8 cellular contexts compared by ENCODE assay signal in the genomic region with DNA sequence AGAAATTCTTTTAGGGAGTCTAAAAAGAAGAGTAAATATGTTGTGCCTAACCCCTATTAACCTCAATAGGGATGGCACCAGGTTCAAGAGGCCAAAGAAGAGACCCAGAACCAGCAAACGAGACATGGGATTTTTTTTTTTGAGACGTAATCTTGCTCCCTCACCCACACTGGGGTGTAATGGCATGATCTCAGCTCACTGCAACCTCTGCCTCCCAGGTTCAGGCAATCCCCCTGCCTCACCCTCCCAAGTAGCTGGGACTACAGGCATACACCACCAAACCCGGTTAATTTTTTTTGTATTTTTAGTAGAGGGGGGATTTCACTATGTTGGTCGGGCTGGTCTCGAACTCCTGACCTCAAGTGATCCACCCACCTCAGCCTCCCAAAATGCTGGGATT. TPM values are rescaled to one million over a fixed set of nuclear protein-coding genes. Genes with fewer than 3 reads are reported as not detected.
DNase-seq lines count a peak whose midpoint lies in the region; ATAC-seq, FAIRE-seq and TF ChIP-seq lines count a peak whose summit lies in the region.
"Not testable (repeated sequence)": the region's sequence is repeated elsewhere in the genome, so short reads cannot be mapped to it uniquely, and the experiment has no call there.

No MANE protein-coding gene starts in this region.

- not testable (repeated sequence) for BruUV-seq in Calu3 (replicated peaks; lab: Mats Ljungman, UMichigan)

- not testable (repeated sequence) for H3K4me3 ChIP-seq in A549; KMS-11 (IDR thresholded peaks at IDR 0.05; ENCODE audit: insufficient read depth, low read depth, low read length); adrenal gland; psoas muscle

- not testable (repeated sequence) for H3K9me3 Mint-ChIP-seq in Calu3 (ENCODE audit: low read depth, unreplicated experiment); endothelial cell (ENCODE audit: unreplicated experiment); natural killer cell treated with Interleukin-12 subunit alpha and Interleukin-12 subunit beta and Interleukin-15 and Interleukin-18, amount 100 ng/mL, for 72 hours; type B pancreatic cell

- H3K27ac ChIP-seq in A549 (peak overlapping the region; percentile 83 to 86), adrenal gland (peak overlapping the region; percentile 20 to 83 (median 79)), psoas muscle (peak overlapping the region; percentile 72)
- H3K27ac ChIP-seq in KMS-11, result not testable (repeated sequence)

- TF ChIP-seq RAD21 in A549 (conservative IDR thresholded peaks at IDR 0.05 in 1 of 2, IDR thresholded peaks at IDR 0.05 in 1 of 2), result not testable (repeated sequence)

- peaks cover 20% of the 10 kb centered on the region for H3K4me1 ChIP-seq in A549
- peaks cover 18% of the 10 kb centered on the region for H3K4me1 ChIP-seq in KMS-11 (ENCODE audit: low read depth, poor library complexity, severe bottlenecking)
- peaks cover 30 to 33% of the 10 kb centered on the region in 2 donors for H3K4me1 ChIP-seq in adrenal gland (replicated peaks in 1 of 2)
- peaks cover 26% of the 10 kb centered on the region for H3K4me1 ChIP-seq in psoas muscle

- not testable (repeated sequence) for TF ChIP-seq POLR2A in A549 (IDR thresholded peaks at IDR 0.05; ENCODE audit: low read length); adrenal gland (IDR thresholded peaks at IDR 0.05)

- FAIRE-seq in A549 (lab: Jason Lieb, UNC), result not testable (repeated sequence)

- not testable (repeated sequence) for H3K79me2 ChIP-seq in KMS-11 (ENCODE audit: insufficient read depth, low read depth)

- H3K4me3 Mint-ChIP-seq in Calu3 (ENCODE audit: low read depth, unreplicated experiment); natural killer cell treated with Interleukin-12 subunit alpha and Interleukin-12 subunit beta and Interleukin-15 and Interleukin-18, amount 100 ng/mL, for 72 hours; type B pancreatic cell: not testable (repeated sequence)
- H3K4me3 Mint-ChIP-seq in endothelial cell (ENCODE audit: unreplicated experiment), result peak overlapping the region; percentile 34

- TF ChIP-seq CTCF in A549 (IDR thresholded peaks at IDR 0.05); Calu3 (IDR thresholded peaks at IDR 0.05; ENCODE audit: unreplicated experiment); KMS-11 (conservative IDR thresholded peaks at IDR 0.05; ENCODE audit: low read depth, low read length); adrenal gland (IDR thresholded peaks at IDR 0.05); endothelial cell (IDR thresholded peaks at IDR 0.05; ENCODE audit: unreplicated experiment); psoas muscle (IDR thresholded peaks at IDR 0.05); type B pancreatic cell (conservative IDR thresholded peaks at IDR 0.05): not testable (repeated sequence)

- not testable (repeated sequence) for H4K20me1 ChIP-seq in KMS-11 (ENCODE audit: insufficient read depth)

- H3K36me3 ChIP-seq in KMS-11 (ENCODE audit: insufficient read depth); adrenal gland (replicated peaks in 1 of 2); psoas muscle (ENCODE audit: insufficient read depth in 1 of 2, low read depth in 1 of 2): not testable (repeated sequence)

- H3K36me3 Mint-ChIP-seq in Calu3 (ENCODE audit: insufficient read depth, unreplicated experiment) (peaks cover 16% of the 10 kb centered on the region), endothelial cell (ENCODE audit: low read depth, unreplicated experiment) (peaks cover 19% of the 10 kb centered on the region), type B pancreatic cell (peaks cover 39% of the 10 kb centered on the region)
- peaks cover 13% of the 10 kb centered on the region for H3K36me3 Mint-ChIP-seq in natural killer cell treated with Interleukin-12 subunit alpha and Interleukin-12 subunit beta and Interleukin-15 and Interleukin-18, amount 100 ng/mL, for 72 hours

- not testable (repeated sequence) for H3K9me3 ChIP-seq in A549; adrenal gland (replicated peaks in 1 of 3); psoas muscle

- not testable (repeated sequence) for ATAC-seq in A549; natural killer cell treated with Interleukin-12 subunit alpha and Interleukin-12 subunit beta and Interleukin-15 and Interleukin-18, amount 100 ng/mL, for 72 hours; psoas muscle

- peak overlapping the region; percentile 75 for H3K4me2 ChIP-seq in A549
- H3K4me2 ChIP-seq in KMS-11, result peak overlapping the region; percentile 35; the same call in 1 of the 2 replicates

- H2AFZ ChIP-seq in KMS-11 (ENCODE audit: low read depth), result not testable (repeated sequence)

- H3K27me3 ChIP-seq in KMS-11 (ENCODE audit: insufficient read depth, low read depth); adrenal gland; psoas muscle (ENCODE audit: insufficient read depth in 3 of 3, low read length in 2 of 3): not testable (repeated sequence)

- WGBS in A549 (ENCODE audit: missing lambda C conversion rate), result 56% methylated on average over 5 of the region's 5 CpGs
- WGBS in adrenal gland, 4 donors, result 46 to 58% (median 49%) methylated on average over 5 of the region's 5 CpGs
- 57 to 66% (median 59%) methylated on average over 5 of the region's 5 CpGs for WGBS in psoas muscle, 3 donors

- H3K4me1 Mint-ChIP-seq in Calu3 (ENCODE audit: low read depth, unreplicated experiment) (peaks cover 30% of the 10 kb centered on the region), type B pancreatic cell (ENCODE audit: unreplicated experiment) (peaks cover 22% of the 10 kb centered on the region)
- H3K4me1 Mint-ChIP-seq in endothelial cell (ENCODE audit: unreplicated experiment), result not testable (repeated sequence)
- peaks cover 33% of the 10 kb centered on the region in 2 donors for H3K4me1 Mint-ChIP-seq in natural killer cell treated with Interleukin-12 subunit alpha and Interleukin-12 subunit beta and Interleukin-15 and Interleukin-18, amount 100 ng/mL, for 72 hours (ENCODE audit: low read depth in 2 of 2)

- not testable (repeated sequence) for DNase-seq in A549 (ENCODE audit: low read depth in 1 of 2, low spot score in 1 of 2); Calu3; adrenal gland; endothelial cell (ENCODE audit: low spot score); natural killer cell treated with Interleukin-12 subunit alpha and Interleukin-12 subunit beta and Interleukin-15 and Interleukin-18, amount 100 ng/mL, for 72 hours (ENCODE audit: low spot score); psoas muscle; type B pancreatic cell (ENCODE audit: extremely low spot score, unreplicated experiment)

- POLR2A ChIA-PET in A549 (lab: Yijun Ruan, JAX), result not testable (repeated sequence)

- CTCF ChIA-PET in A549 (lab: Yijun Ruan, JAX), result interaction anchor here (1.0 kb wide), 1 partner anchor 77 kb away, joined by 3 read pairs; no protein-coding TSS in a partner anchor
- CTCF ChIA-PET in Calu3 (lab: Charles Lee), result not testable (repeated sequence)

- intact Hi-C loops in Calu3 (cut with micrococcal nuclease; ENCODE audit: unreplicated experiment), result loop anchor here (5.0 kb wide), 1 partner anchor 36 kb away; a partner anchor contains a TSS
- intact Hi-C loops in adrenal gland (cut with DNase I); psoas muscle (cut with DNase I): not testable (repeated sequence)

- H3K9ac ChIP-seq in KMS-11, result not testable (repeated sequence)

- H3K27ac Mint-ChIP-seq in Calu3 (ENCODE audit: unreplicated experiment) (peak overlapping the region; percentile 86), type B pancreatic cell (peak overlapping the region; percentile 37)
- not testable (repeated sequence) for H3K27ac Mint-ChIP-seq in endothelial cell (ENCODE audit: unreplicated experiment)
- peak overlapping the region; percentile 19 to 43 for H3K27ac Mint-ChIP-seq in natural killer cell treated with Interleukin-12 subunit alpha and Interleukin-12 subunit beta and Interleukin-15 and Interleukin-18, amount 100 ng/mL, for 72 hours

- H3K27me3 Mint-ChIP-seq in Calu3 (ENCODE audit: unreplicated experiment); endothelial cell (ENCODE audit: unreplicated experiment); natural killer cell treated with Interleukin-12 subunit alpha and Interleukin-12 subunit beta and Interleukin-15 and Interleukin-18, amount 100 ng/mL, for 72 hours; type B pancreatic cell: not testable (repeated sequence)

- not testable (repeated sequence) for TF ChIP-seq EP300 in A549 (IDR thresholded peaks at IDR 0.05)

RNA-seq across cellular contexts. Expression of a gene that starts 36.7 kb away (rescaled TPM):
- polyA plus RNA-seq in A549 (2011; rRNA removed) (75.7 and 75.8 TPM in 2 replicates), A549 (2017; fragmentation: RNase III; extraction: RNeasy Plus Mini Kit Qiagen cat#74134 plus additional on column Dnase treatment) (28.1 to 35.3 TPM (median 30.3 TPM) in 3 replicates), adrenal gland (10 to 100 TPM in 2 of 3 donors, 1 to 10 TPM in 1; 6.3 to 15.0 (median 11.6) TPM), psoas muscle (10 to 100 TPM; 12.4 to 31.4 (median 13.8) TPM)
- 7.0 and 7.6 TPM in 2 replicates for polyA plus RNA-seq in A549 (2012; cell fraction: cytosol; rRNA removed)
- 3.7 and 4.9 TPM in 2 replicates for polyA plus RNA-seq in A549 (2012; cell fraction: nucleus; rRNA removed)
- 36.3 and 40.5 TPM in 2 replicates for polyA minus RNA-seq in A549 (2011; rRNA and poly(A)+ RNA removed)
- total RNA-seq in Calu3 (2022) (51.7 and 57.2 TPM in 2 replicates), adrenal gland (100 to 1,000 TPM in 1 of 8 donors, 10 to 100 TPM in 7; 22.2 to 141 (median 31.0) TPM), endothelial cell (ENCODE audit: unreplicated experiment) (50.9 TPM), psoas muscle (10 to 100 TPM; 38.1 to 55.0 (median 44.9) TPM), type B pancreatic cell (ENCODE audit: low replicate concordance) (46.9 and 50.8 TPM in 2 replicates)
- total RNA-seq in natural killer cell treated with Interleukin-12 subunit alpha and Interleukin-12 subunit beta and Interleukin-15 and Interleukin-18, amount 100 ng/mL, for 72 hours, result 10 to 100 TPM; 21.5 to 34.5 TPM
